Comparison of ENCODE assay signal across 8 cellular contexts in genomic region chr11:118435893-118436624, GRCh38. TPM values are rescaled to one million over a fixed set of nuclear protein-coding genes. Genes with fewer than 3 reads are reported as not detected.
DNase-seq lines count a peak whose midpoint lies in the region; ATAC-seq, FAIRE-seq and TF ChIP-seq lines count a peak whose summit lies in the region.

Gene KMT2A (plus strand): TSS chr11:118436492. CDS start chr11:118436513, 21 bp downstream.

- H3K9ac ChIP-seq in kidney (ENCODE audit: low read length in 2 of 2), result peak within 1 kb of the TSS; percentile 82 to 87

- ATAC-seq in GM19043 (IDR thresholded peaks at IDR 0.05; ENCODE audit: low read depth, unreplicated experiment), result peak; percentile 29
- peak; percentile 37 for ATAC-seq in HG03378 (IDR thresholded peaks at IDR 0.05; ENCODE audit: unreplicated experiment)

- H3K4me3 ChIP-seq in AG09309 (ENCODE audit: control insufficient read depth, low read depth, low read length) (peak within 1 kb of the TSS; percentile 91), kidney (ENCODE audit: low read length in 2 of 2) (peak within 1 kb of the TSS; percentile 88 to 90)

- peaks cover 12 to 21% of the 10 kb centered on the region in 2 donors for H3K4me1 ChIP-seq in kidney (ENCODE audit: control insufficient read depth in 1 of 2, insufficient read depth in 1 of 2, low read depth in 1 of 2, low read length in 2 of 2)

- intact Hi-C loops in kidney (cut with DNase I), result no loop called here

- no peaks in the 10 kb centered on the region for H3K9me3 ChIP-seq in kidney (ENCODE audit: control insufficient read depth in 1 of 2, low read length in 2 of 2)

- H3K36me3 ChIP-seq in kidney (ENCODE audit: control insufficient read depth in 1 of 2, insufficient read depth in 2 of 2, low read length in 2 of 2), result no peaks in the 10 kb centered on the region

- peak; percentile 87 for DNase-seq in AG09309 (ENCODE audit: low read depth)
- peak; percentile 90 for DNase-seq in NCI-H460 (ENCODE audit: extremely low read depth, low read depth)
- peak; percentile 92 for DNase-seq in activated CD4-positive, CD25-positive, alpha-beta regulatory T cell treated with anti-CD3 and anti-CD28 coated beads, Interleukin-2, amount 50 U/mL, for 72 hours
- DNase-seq in cerebellar nuclear complex (lab: John Stamatoyannopoulos, UW), result peak; percentile 91 to 96
- DNase-seq in kidney, result peak; percentile 99
- peak; percentile 94 to 95 for DNase-seq in stimulated activated CD4-positive, alpha-beta T cell treated with anti-CD3 and anti-CD28 coated beads, Interleukin-15, amount 100 ng/mL, for 1 hour (ENCODE audit: low read depth in 1 of 2, low spot score in 1 of 2)

- TF ChIP-seq CTCF in AG09309 (IDR thresholded peaks at IDR 0.05; ENCODE audit: control insufficient read depth, insufficient read depth, low read depth, low read length, missing control alignments) (no peak), kidney (IDR thresholded peaks at IDR 0.05; ENCODE audit: borderline replicate concordance, extremely low read depth, insufficient read depth) (peak; percentile 100)

- no peak for FAIRE-seq in kidney (lab: Jason Lieb, UNC)

- H3K27ac ChIP-seq in kidney (ENCODE audit: low read depth in 2 of 2, low read length in 2 of 2), result peak within 1 kb of the TSS; percentile 85 to 86

RNA-seq across cellular contexts. Expression of gene KMT2A, which starts in this region (rescaled TPM):
- 17.6 and 21.4 TPM in 2 replicates for total RNA-seq in NCI-H460 (2014; rRNA removed; shearing (Covaris generic))
- 16.3 and 34.5 TPM in 2 replicates for polyA plus RNA-seq in NCI-H460 (2014; cell fraction: nucleus; rRNA removed)
- 85.1 TPM for total RNA-seq in kidney
- polyA plus RNA-seq in kidney (ENCODE audit: insufficient read depth, low read depth, low replicate concordance), result 5.6 TPM

Comparison
In these comparisons a context has a peak if more than half of its experiments do, and no peak if none do; other contexts are left out.
1. Peak in every context shown above with its lines: DNase-seq, ATAC-seq, H3K4me3 ChIP-seq and H3K27ac ChIP-seq.